ENCODE assay signal across 1 cellular context in the genomic region with DNA sequence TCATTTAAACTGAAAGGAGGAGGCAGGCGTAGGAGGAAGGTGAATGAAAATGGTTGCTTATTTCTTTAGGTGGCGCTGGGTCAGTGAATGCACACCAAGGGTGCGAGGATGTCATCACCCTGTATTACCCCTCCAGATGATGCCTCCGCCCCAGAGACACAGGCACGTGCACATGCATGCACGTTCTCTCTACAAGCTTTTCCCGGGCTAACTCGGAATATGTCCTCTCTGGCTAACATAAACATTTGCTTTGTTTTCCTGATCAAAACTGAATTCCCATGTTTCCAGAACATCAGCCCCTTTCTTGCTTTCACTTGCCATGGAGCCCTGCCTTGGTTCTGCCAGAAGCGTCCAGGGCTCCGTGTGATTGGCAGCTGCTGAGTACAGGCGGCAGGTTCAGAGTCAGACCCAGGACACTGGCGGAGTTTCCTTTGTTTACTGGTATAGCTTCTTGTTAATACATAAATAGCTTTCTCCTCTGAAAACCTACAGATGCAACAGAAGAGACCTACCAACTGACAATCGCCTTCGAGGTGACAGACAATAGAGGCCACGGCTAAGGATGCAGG.
TF ChIP-seq lines count a peak whose summit lies in the region.

No MANE protein-coding gene starts in this region.

TF ChIP-seq in GM23338, 12 proteins besides CTCF, POLR2A, EP300 and RAD21:
- TF ChIP-seq, protein P1, sequence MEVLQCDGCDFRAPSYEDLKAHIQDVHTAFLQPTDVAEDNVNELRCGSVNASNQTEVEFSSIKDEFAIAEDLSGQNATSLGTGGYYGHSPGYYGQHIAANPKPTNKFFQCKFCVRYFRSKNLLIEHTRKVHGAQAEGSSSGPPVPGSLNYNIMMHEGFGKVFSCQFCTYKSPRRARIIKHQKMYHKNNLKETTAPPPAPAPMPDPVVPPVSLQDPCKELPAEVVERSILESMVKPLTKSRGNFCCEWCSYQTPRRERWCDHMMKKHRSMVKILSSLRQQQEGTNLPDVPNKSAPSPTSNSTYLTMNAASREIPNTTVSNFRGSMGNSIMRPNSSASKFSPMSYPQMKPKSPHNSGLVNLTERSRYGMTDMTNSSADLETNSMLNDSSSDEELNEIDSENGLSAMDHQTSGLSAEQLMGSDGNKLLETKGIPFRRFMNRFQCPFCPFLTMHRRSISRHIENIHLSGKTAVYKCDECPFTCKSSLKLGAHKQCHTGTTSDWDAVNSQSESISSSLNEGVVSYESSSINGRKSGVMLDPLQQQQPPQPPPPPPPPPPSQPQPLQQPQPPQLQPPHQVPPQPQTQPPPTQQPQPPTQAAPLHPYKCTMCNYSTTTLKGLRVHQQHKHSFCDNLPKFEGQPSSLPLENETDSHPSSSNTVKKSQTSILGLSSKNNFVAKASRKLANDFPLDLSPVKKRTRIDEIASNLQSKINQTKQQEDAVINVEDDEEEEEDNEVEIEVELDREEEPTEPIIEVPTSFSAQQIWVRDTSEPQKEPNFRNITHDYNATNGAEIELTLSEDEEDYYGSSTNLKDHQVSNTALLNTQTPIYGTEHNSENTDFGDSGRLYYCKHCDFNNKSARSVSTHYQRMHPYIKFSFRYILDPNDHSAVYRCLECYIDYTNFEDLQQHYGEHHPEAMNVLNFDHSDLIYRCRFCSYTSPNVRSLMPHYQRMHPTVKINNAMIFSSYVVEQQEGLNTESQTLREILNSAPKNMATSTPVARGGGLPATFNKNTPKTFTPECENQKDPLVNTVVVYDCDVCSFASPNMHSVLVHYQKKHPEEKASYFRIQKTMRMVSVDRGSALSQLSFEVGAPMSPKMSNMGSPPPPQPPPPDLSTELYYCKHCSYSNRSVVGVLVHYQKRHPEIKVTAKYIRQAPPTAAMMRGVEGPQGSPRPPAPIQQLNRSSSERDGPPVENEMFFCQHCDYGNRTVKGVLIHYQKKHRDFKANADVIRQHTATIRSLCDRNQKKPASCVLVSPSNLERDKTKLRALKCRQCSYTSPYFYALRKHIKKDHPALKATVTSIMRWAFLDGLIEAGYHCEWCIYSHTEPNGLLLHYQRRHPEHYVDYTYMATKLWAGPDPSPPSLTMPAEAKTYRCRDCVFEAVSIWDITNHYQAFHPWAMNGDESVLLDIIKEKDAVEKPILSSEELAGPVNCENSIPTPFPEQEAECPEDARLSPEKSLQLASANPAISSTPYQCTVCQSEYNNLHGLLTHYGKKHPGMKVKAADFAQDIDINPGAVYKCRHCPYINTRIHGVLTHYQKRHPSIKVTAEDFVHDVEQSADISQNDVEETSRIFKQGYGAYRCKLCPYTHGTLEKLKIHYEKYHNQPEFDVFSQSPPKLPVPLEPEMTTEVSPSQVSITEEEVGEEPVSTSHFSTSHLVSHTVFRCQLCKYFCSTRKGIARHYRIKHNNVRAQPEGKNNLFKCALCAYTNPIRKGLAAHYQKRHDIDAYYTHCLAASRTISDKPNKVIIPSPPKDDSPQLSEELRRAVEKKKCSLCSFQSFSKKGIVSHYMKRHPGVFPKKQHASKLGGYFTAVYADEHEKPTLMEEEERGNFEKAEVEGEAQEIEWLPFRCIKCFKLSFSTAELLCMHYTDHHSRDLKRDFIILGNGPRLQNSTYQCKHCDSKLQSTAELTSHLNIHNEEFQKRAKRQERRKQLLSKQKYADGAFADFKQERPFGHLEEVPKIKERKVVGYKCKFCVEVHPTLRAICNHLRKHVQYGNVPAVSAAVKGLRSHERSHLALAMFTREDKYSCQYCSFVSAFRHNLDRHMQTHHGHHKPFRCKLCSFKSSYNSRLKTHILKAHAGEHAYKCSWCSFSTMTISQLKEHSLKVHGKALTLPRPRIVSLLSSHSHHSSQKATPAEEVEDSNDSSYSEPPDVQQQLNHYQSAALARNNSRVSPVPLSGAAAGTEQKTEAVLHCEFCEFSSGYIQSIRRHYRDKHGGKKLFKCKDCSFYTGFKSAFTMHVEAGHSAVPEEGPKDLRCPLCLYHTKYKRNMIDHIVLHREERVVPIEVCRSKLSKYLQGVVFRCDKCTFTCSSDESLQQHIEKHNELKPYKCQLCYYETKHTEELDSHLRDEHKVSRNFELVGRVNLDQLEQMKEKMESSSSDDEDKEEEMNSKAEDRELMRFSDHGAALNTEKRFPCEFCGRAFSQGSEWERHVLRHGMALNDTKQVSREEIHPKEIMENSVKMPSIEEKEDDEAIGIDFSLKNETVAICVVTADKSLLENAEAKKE (CRISPR knock-in tag; IDR thresholded peaks at IDR 0.05) = no peak
- no peak for TF ChIP-seq ZNF114 (CRISPR knock-in tag; IDR thresholded peaks at IDR 0.05)
- TF ChIP-seq STAT1 (IDR thresholded peaks at IDR 0.05; ENCODE audit: unreplicated experiment) = no peak
- no peak for TF ChIP-seq CREB1 (CRISPR knock-in tag; IDR thresholded peaks at IDR 0.05; ENCODE audit: low read depth)
- TF ChIP-seq EZH2 (IDR thresholded peaks at IDR 0.05; ENCODE audit: low read depth, unreplicated experiment) = no peak
- no peak for TF ChIP-seq NANOG (IDR thresholded peaks at IDR 0.05; ENCODE audit: borderline replicate concordance)
- no peak for TF ChIP-seq EZH2phosphoT487 (IDR thresholded peaks at IDR 0.05; ENCODE audit: unreplicated experiment)
- TF ChIP-seq, protein P2, sequence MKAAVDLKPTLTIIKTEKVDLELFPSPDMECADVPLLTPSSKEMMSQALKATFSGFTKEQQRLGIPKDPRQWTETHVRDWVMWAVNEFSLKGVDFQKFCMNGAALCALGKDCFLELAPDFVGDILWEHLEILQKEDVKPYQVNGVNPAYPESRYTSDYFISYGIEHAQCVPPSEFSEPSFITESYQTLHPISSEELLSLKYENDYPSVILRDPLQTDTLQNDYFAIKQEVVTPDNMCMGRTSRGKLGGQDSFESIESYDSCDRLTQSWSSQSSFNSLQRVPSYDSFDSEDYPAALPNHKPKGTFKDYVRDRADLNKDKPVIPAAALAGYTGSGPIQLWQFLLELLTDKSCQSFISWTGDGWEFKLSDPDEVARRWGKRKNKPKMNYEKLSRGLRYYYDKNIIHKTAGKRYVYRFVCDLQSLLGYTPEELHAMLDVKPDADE (IDR thresholded peaks at IDR 0.05) = no peak
- no peak for TF ChIP-seq JUNB (IDR thresholded peaks at IDR 0.05; ENCODE audit: unreplicated experiment)
- no peak for TF ChIP-seq REST (IDR thresholded peaks at IDR 0.05; ENCODE audit: unreplicated experiment)
